ENCODE assay signal across 7 cellular contexts in genomic region chr17:41812176-41813038, GRCh38. TPM values are rescaled to one million over a fixed set of nuclear protein-coding genes. Genes with fewer than 3 reads are reported as not detected.
DNase-seq lines count a peak whose midpoint lies in the region; ATAC-seq, FAIRE-seq and TF ChIP-seq lines count a peak whose summit lies in the region.

TSS of gene FKBP10 (plus strand) at chr17:41813004. CDS start at chr17:41813035, 31 bp downstream.

- H3K36me3 ChIP-seq in KOPT-K1 (ENCODE audit: insufficient read depth, low read length) (no peaks in the 10 kb centered on the region), bronchial epithelial cell (ENCODE audit: control insufficient read depth, insufficient read depth, low read length) (peaks cover 7% of the 10 kb centered on the region)

- ATAC-seq in T-helper 17 cell (peak; percentile 22), sciatic nerve (peak; percentile 84), HG03025 (IDR thresholded peaks at IDR 0.05; ENCODE audit: low FRiP score, unreplicated experiment) (no peak)

- TF ChIP-seq CTCF in GM12864 (IDR thresholded peaks at IDR 0.05; ENCODE audit: low read depth, low read length, missing control alignments), result no peak
- TF ChIP-seq CTCF in bronchial epithelial cell (IDR thresholded peaks at IDR 0.05; ENCODE audit: insufficient read depth, low read length, severe bottlenecking), result no peak

- no peak for DNase-seq in GM12864 (ENCODE audit: low read depth)
- DNase-seq in T-helper 17 cell, result peak in 2 of 3 donors; percentile 12 to 13
- DNase-seq in bronchial epithelial cell (ENCODE audit: low read depth), result peak; percentile 47
- DNase-seq in sciatic nerve (ENCODE audit: low spot score), result peak; percentile 85

- H3K27me3 Mint-ChIP-seq in T-helper 17 cell, result no peaks in the 10 kb centered on the region

- H3K4me1 Mint-ChIP-seq in T-helper 17 cell, result peaks cover 16% of the 10 kb centered on the region

- H3K4me3 ChIP-seq in GM12864 (ENCODE audit: low read depth, low read length) (peak within 1 kb of the TSS; percentile 65), bronchial epithelial cell (ENCODE audit: low read depth, low read length) (peak within 1 kb of the TSS; percentile 57), iPS-18c (ENCODE audit: insufficient read depth, low read depth, low read length) (peak within 1 kb of the TSS; percentile 96)

- H3K36me3 Mint-ChIP-seq in T-helper 17 cell (ENCODE audit: low read depth), result no peaks in the 10 kb centered on the region

- intact Hi-C loops in sciatic nerve (cut with DNase I), result no loop called here

- peak within 1 kb of the TSS; percentile 45 for H3K27ac ChIP-seq in KOPT-K1 (ENCODE audit: low read depth, low read length, poor library complexity, severe bottlenecking)

- no peaks in the 10 kb centered on the region for H3K27me3 ChIP-seq in bronchial epithelial cell (ENCODE audit: control insufficient read depth, insufficient read depth, low read length)

- H3K4me3 Mint-ChIP-seq in T-helper 17 cell, result peak within 1 kb of the TSS; percentile 96

- peak within 1 kb of the TSS; percentile 71 for H3K27ac Mint-ChIP-seq in T-helper 17 cell

- FAIRE-seq in bronchial epithelial cell (lab: Jason Lieb, UNC), result no peak

- H3K9me3 ChIP-seq in KOPT-K1 (ENCODE audit: insufficient read depth, low read length, poor library complexity, severe bottlenecking) (no peaks in the 10 kb centered on the region), T-helper 17 cell (ENCODE audit: control insufficient read depth, low read length, poor library complexity, severe bottlenecking) (no peaks in the 10 kb centered on the region), iPS-18c (ENCODE audit: control insufficient read depth, insufficient read depth, low read length) (peaks cover 2% of the 10 kb centered on the region)

RNA-seq across cellular contexts. Expression of gene FKBP10, which starts in this region (rescaled TPM):
- total RNA-seq in T-helper 17 cell (not detected), bronchial epithelial cell (64.1 and 81.6 TPM in 2 replicates), sciatic nerve (73.3 TPM)

Comparison
In these comparisons a context has a peak if more than half of its experiments do, and no peak if none do; other contexts are left out.
1. RNA of gene FKBP10 (total RNA-seq): 64.1 to 81.6 TPM in bronchial epithelial cell and 73.3 TPM in sciatic nerve (single experiment); not detected in T-helper 17 cell; every median in the first group is over 10 times any median in the second.
2. Peak in DNase-seq and ATAC-seq in T-helper 17 cell; RNA of the gene not detected or under 1 TPM.
3. Peak in every context shown above with its lines, with median percentiles within 50 percentile points of each other: H3K4me3 ChIP-seq.